10 cellular contexts compared by ENCODE assay signal in genomic region chr20:34300809-34301586, GRCh38. TPM values are rescaled to one million over a fixed set of nuclear protein-coding genes. Genes with fewer than 3 reads are reported as not detected.
DNase-seq lines count a peak whose midpoint lies in the region; ATAC-seq and TF ChIP-seq lines count a peak whose summit lies in the region.
"Had no signal": no experiment of that assay in that cellular context is flagged by ENCODE, and none has a peak within 500 bp of the region (broad histone marks: within the 10 kb centered on the region; RNA-seq: fewer than 3 reads in every experiment).

No MANE protein-coding gene starts in this region.

- no peaks in the 10 kb centered on the region for H3K9me3 ChIP-seq in OCI-LY3 (ENCODE audit: insufficient read depth, low read length)
- no peaks in the 10 kb centered on the region for H3K9me3 ChIP-seq in esophagus (ENCODE audit: control insufficient read depth in 2 of 2, insufficient read depth in 1 of 2, low read depth in 1 of 2, low read length in 1 of 2)
- H3K9me3 ChIP-seq: pancreas had no signal

- H3K27ac ChIP-seq in OCI-LY3 (ENCODE audit: low read length) (peak overlapping the region; percentile 21; the same call in 1 of the 2 replicates), esophagus (ENCODE audit: low read depth in 2 of 2, low read length in 1 of 2) (peak overlapping the region in 1 of 2 donors; percentile 42)
- H3K27ac ChIP-seq: pancreas had no signal

- peaks cover 30% of the 10 kb centered on the region for H4K20me1 ChIP-seq in OCI-LY3 (ENCODE audit: insufficient read depth, low read length)

- H3K27me3 Mint-ChIP-seq in activated naive CD4-positive, alpha-beta T cell treated with anti-CD3 and anti-CD28 coated beads, Interleukin-2, amount 10 ng/mL, durations not matched to agents 7 days and 5 days = no peaks in the 10 kb centered on the region

- H3K4me1 Mint-ChIP-seq in activated naive CD4-positive, alpha-beta T cell treated with anti-CD3 and anti-CD28 coated beads, Interleukin-2, amount 10 ng/mL, durations not matched to agents 7 days and 5 days = peaks cover 25% of the 10 kb centered on the region
- peaks cover 9% of the 10 kb centered on the region for H3K4me1 Mint-ChIP-seq in stimulated activated effector memory CD8-positive, alpha-beta T cell treated with anti-CD3 and anti-CD28 coated beads, Interleukin-12 subunit alpha, Interleukin-12 subunit beta, amount 100 ng/mL, for 72 hours

- H3K36me3 Mint-ChIP-seq in activated naive CD4-positive, alpha-beta T cell treated with anti-CD3 and anti-CD28 coated beads, Interleukin-2, amount 10 ng/mL, durations not matched to agents 7 days and 5 days = no peaks in the 10 kb centered on the region
- peaks cover 13% of the 10 kb centered on the region for H3K36me3 Mint-ChIP-seq in stimulated activated effector memory CD8-positive, alpha-beta T cell treated with anti-CD3 and anti-CD28 coated beads, Interleukin-12 subunit alpha, Interleukin-12 subunit beta, amount 100 ng/mL, for 72 hours

- no peak overlapping the region; the same call in 1 of the 2 replicates for H3K9ac ChIP-seq in OCI-LY3 (ENCODE audit: low read length)

- 43 to 51% methylated on average over 7 of the region's 7 CpGs for WGBS in esophagus, 2 donors

- H3K4me2 ChIP-seq in OCI-LY3 (ENCODE audit: low read length) = peak overlapping the region; percentile 77

- H3K4me3 Mint-ChIP-seq in activated naive CD4-positive, alpha-beta T cell treated with anti-CD3 and anti-CD28 coated beads, Interleukin-2, amount 10 ng/mL, durations not matched to agents 7 days and 5 days = peak overlapping the region; percentile 88
- peak overlapping the region; percentile 80 for H3K4me3 Mint-ChIP-seq in stimulated activated effector memory CD8-positive, alpha-beta T cell treated with anti-CD3 and anti-CD28 coated beads, Interleukin-12 subunit alpha, Interleukin-12 subunit beta, amount 100 ng/mL, for 72 hours

- no peak for DNase-seq in activated naive CD4-positive, alpha-beta T cell treated with anti-CD3 and anti-CD28 coated beads, Interleukin-2, amount 10 ng/mL, durations not matched to agents 7 days and 5 days
- no peak for DNase-seq in activated naive CD4-positive, alpha-beta T cell treated with anti-CD3 and anti-CD28 coated beads, Interleukin-2, amount 50 U/mL, for 16 hours
- no peak for DNase-seq in stimulated activated effector memory CD8-positive, alpha-beta T cell treated with anti-CD3 and anti-CD28 coated beads, Interleukin-12 subunit alpha, Interleukin-12 subunit beta, amount 100 ng/mL, for 72 hours (ENCODE audit: low spot score in 2 of 2)
- DNase-seq in COR-L47 (lab: John Stamatoyannopoulos, UW) = no peak
- DNase-seq: pancreas had no signal

- ATAC-seq in stimulated activated effector memory CD8-positive, alpha-beta T cell treated with anti-CD3 and anti-CD28 coated beads, Interleukin-12 subunit alpha, Interleukin-12 subunit beta, amount 100 ng/mL, for 72 hours = no peak
- ATAC-seq in HG03457 (IDR thresholded peaks at IDR 0.05; ENCODE audit: unreplicated experiment) (no peak), HG02981 (IDR thresholded peaks at IDR 0.05; ENCODE audit: unreplicated experiment) (no peak)
- ATAC-seq: esophagus mucosa, pancreas had no signal

- H3K36me3 ChIP-seq in OCI-LY3 (replicated peaks; ENCODE audit: low read depth, low read length) = peaks cover 27% of the 10 kb centered on the region
- H3K36me3 ChIP-seq in esophagus (ENCODE audit: control insufficient read depth in 2 of 2, insufficient read depth in 2 of 2, low read length in 1 of 2) = no peaks in the 10 kb centered on the region
- H3K36me3 ChIP-seq: pancreas had no signal

- no peak overlapping the region for H2AFZ ChIP-seq in OCI-LY3 (ENCODE audit: low read depth, low read length)

- CTCF ChIA-PET in activated naive CD4-positive, alpha-beta T cell treated with anti-CD3 and anti-CD28 coated beads, Interleukin-2, amount 10 ng/mL, durations not matched to agents 7 days and 5 days (lab: Charles Lee) = interaction anchor here (2.0 to 3.7 kb wide), 3 partner anchors 12 to 469 kb away, joined by 6 to 23 read pairs (median 11); no protein-coding TSS in a partner anchor

- H3K27me3 ChIP-seq in OCI-LY3 (ENCODE audit: low read depth, low read length) (no peaks in the 10 kb centered on the region), esophagus (ENCODE audit: control insufficient read depth in 1 of 2, insufficient read depth in 2 of 2, low read length in 2 of 2) (no peaks in the 10 kb centered on the region)
- H3K27me3 ChIP-seq: pancreas had no signal

- H3K9me3 Mint-ChIP-seq in activated naive CD4-positive, alpha-beta T cell treated with anti-CD3 and anti-CD28 coated beads, Interleukin-2, amount 10 ng/mL, durations not matched to agents 7 days and 5 days = no peaks in the 10 kb centered on the region
- H3K9me3 Mint-ChIP-seq in stimulated activated effector memory CD8-positive, alpha-beta T cell treated with anti-CD3 and anti-CD28 coated beads, Interleukin-12 subunit alpha, Interleukin-12 subunit beta, amount 100 ng/mL, for 72 hours = no peaks in the 10 kb centered on the region

- H3K4me1 ChIP-seq in OCI-LY3 (ENCODE audit: low read length) = peaks cover 42% of the 10 kb centered on the region
- peaks cover 3 to 14% of the 10 kb centered on the region in 2 donors for H3K4me1 ChIP-seq in esophagus (ENCODE audit: control insufficient read depth in 2 of 2, insufficient read depth in 2 of 2, low read length in 1 of 2)

- peaks cover 69% of the 10 kb centered on the region for H3K79me2 ChIP-seq in OCI-LY3 (ENCODE audit: low read length)

- H3K4me3 ChIP-seq in OCI-LY3 (ENCODE audit: low read length) (peak overlapping the region; percentile 81; the same call in 1 of the 2 replicates), esophagus (ENCODE audit: low read depth in 1 of 2, low read length in 2 of 2) (peak overlapping the region; percentile 86 to 92)

- TF ChIP-seq CTCF in OCI-LY3 (IDR thresholded peaks at IDR 0.05; ENCODE audit: low read depth, low read length) = no peak

- no peak overlapping the region for H3K27ac Mint-ChIP-seq in activated naive CD4-positive, alpha-beta T cell treated with anti-CD3 and anti-CD28 coated beads, Interleukin-2, amount 10 ng/mL, durations not matched to agents 7 days and 5 days
- no peak overlapping the region for H3K27ac Mint-ChIP-seq in stimulated activated effector memory CD8-positive, alpha-beta T cell treated with anti-CD3 and anti-CD28 coated beads, Interleukin-12 subunit alpha, Interleukin-12 subunit beta, amount 100 ng/mL, for 72 hours

RNA-seq across cellular contexts. Expression of gene AHCY, which starts 2.2 kb away (rescaled TPM):
- 100 to 1,000 TPM; 113 to 147 TPM for polyA plus RNA-seq in esophagus

RNA-seq across cellular contexts. Expression of gene ASIP, which starts 59.8 kb away (rescaled TPM):
- polyA plus RNA-seq in esophagus = under 1 TPM in 1 of 2 donors, not detected in 1; 0.07 TPM
- polyA plus RNA-seq: pancreas had no signal
